In genomic region chr20:43800186-43800585, GRCh38 we compare ENCODE assay signal across 24 cellular contexts.
DNase-seq lines count a peak whose midpoint lies in the region; ATAC-seq, FAIRE-seq and TF ChIP-seq lines count a peak whose summit lies in the region.
"Had no signal": no experiment of that assay in that cellular context is flagged by ENCODE, and none has a peak within 500 bp of the region (broad histone marks: within the 10 kb centered on the region; RNA-seq: fewer than 3 reads in every experiment).

No MANE protein-coding gene starts in this region.

- no peak for TF ChIP-seq CTCF in RWPE2 (IDR thresholded peaks at IDR 0.05; ENCODE audit: poor library complexity, severe bottlenecking)
- no peak for TF ChIP-seq CTCF in keratinocyte (optimal IDR thresholded peaks at IDR 0.05 in 1 of 3, IDR thresholded peaks at IDR 0.05 in 1 of 3, conservative IDR thresholded peaks at IDR 0.05 in 1 of 3; ENCODE audit: extremely low read depth in 1 of 3, insufficient read depth in 2 of 3, low read length in 3 of 3)

- H3K9me3 ChIP-seq in RWPE2 (ENCODE audit: severe bottlenecking) (peaks cover 11% of the 10 kb centered on the region), keratinocyte (ENCODE audit: control insufficient read depth, low read depth, low read length) (no peaks in the 10 kb centered on the region)
- H3K9me3 ChIP-seq: right lobe of liver had no signal

- H3K4me1 Mint-ChIP-seq in activated T-cell treated with anti-CD3 and anti-CD28 coated beads, Interleukin-2, amount 50 U/mL, for 72 hours (ENCODE audit: low read depth) = peaks cover 16% of the 10 kb centered on the region

- peaks cover 15% of the 10 kb centered on the region for H3K27me3 Mint-ChIP-seq in activated T-cell treated with anti-CD3 and anti-CD28 coated beads, Interleukin-2, amount 50 U/mL, for 72 hours (ENCODE audit: low read depth)

- no peaks in the 10 kb centered on the region for H3K79me2 ChIP-seq in keratinocyte (ENCODE audit: control insufficient read depth, insufficient read depth, low read length)

- no peak for FAIRE-seq in keratinocyte (lab: Jason Lieb, UNC)
- FAIRE-seq: frontal cortex had no signal

- H3K36me3 ChIP-seq in RWPE2 (ENCODE audit: low read depth) (no peaks in the 10 kb centered on the region), keratinocyte (ENCODE audit: control insufficient read depth in 2 of 2, extremely low read depth in 1 of 2, insufficient read depth in 2 of 2, low read length in 2 of 2) (no peaks in the 10 kb centered on the region)
- H3K36me3 ChIP-seq: neural progenitor cell, right lobe of liver, upper lobe of left lung had no signal

- no peaks in the 10 kb centered on the region for H3K27me3 ChIP-seq in RWPE2 (ENCODE audit: insufficient read depth, poor library complexity, severe bottlenecking)
- H3K27me3 ChIP-seq in keratinocyte (ENCODE audit: control insufficient read depth, extremely low read depth, insufficient read depth, low read length) = no peaks in the 10 kb centered on the region
- H3K27me3 ChIP-seq: neural progenitor cell, right lobe of liver, upper lobe of left lung had no signal

- dilution Hi-C loops in keratinocyte (cut with MboI; ENCODE audit: extremely low pct_ligation_motif_present, low sequenced_read_pairs) = no loop called here

- no peak overlapping the region for H3K4me2 ChIP-seq in keratinocyte (ENCODE audit: control insufficient read depth, extremely low read depth, insufficient read depth, low read depth, low read length)
- H3K4me2 ChIP-seq: neural progenitor cell had no signal

- peaks cover 6 to 7% of the 10 kb centered on the region in 2 donors for H3K9me3 Mint-ChIP-seq in activated T-cell treated with anti-CD3 and anti-CD28 coated beads, Interleukin-2, amount 50 U/mL, for 72 hours

- H4K20me1 ChIP-seq in keratinocyte (ENCODE audit: control insufficient read depth, extremely low read depth, insufficient read depth, low read length) = no peaks in the 10 kb centered on the region

- H3K4me3 ChIP-seq in RWPE2 (ENCODE audit: severe bottlenecking) (no peak overlapping the region), keratinocyte (ENCODE audit: control insufficient read depth in 2 of 3, extremely low read depth in 1 of 3, insufficient read depth in 2 of 3, low read depth in 1 of 3, low read length in 3 of 3) (no peak overlapping the region)
- H3K4me3 ChIP-seq: neural progenitor cell, right lobe of liver, upper lobe of left lung had no signal

- no peaks in the 10 kb centered on the region for H3K4me1 ChIP-seq in RWPE2 (ENCODE audit: insufficient read depth, poor library complexity, severe bottlenecking)
- H3K4me1 ChIP-seq in keratinocyte (ENCODE audit: control insufficient read depth, extremely low read depth, insufficient read depth, low read length) = peaks cover 8% of the 10 kb centered on the region
- H3K4me1 ChIP-seq: right lobe of liver, upper lobe of left lung had no signal

- no peak overlapping the region for H3K9ac ChIP-seq in keratinocyte (ENCODE audit: control insufficient read depth, extremely low read depth, insufficient read depth, low read length)
- H3K9ac ChIP-seq: neural progenitor cell had no signal

- no peak for DNase-seq in activated T-cell treated with anti-CD3 and anti-CD28 coated beads, Interleukin-2, amount 50 U/mL, for 72 hours
- no peak for DNase-seq in activated T-cell treated with anti-CD3 and anti-CD28 coated beads, Interleukin-2, amount 50 U/mL, for 48 hours
- DNase-seq in HT1080 (ENCODE audit: low read depth) (peak; percentile 62), RWPE2 (ENCODE audit: low spot score) (peak; percentile 61), keratinocyte (ENCODE audit: low read depth, low spot score) (no peak), AG08396 (ENCODE audit: low spot score) (no peak), SW 1271 (lab: John Stamatoyannopoulos, UW) (no peak)
- DNase-seq: ACHN; activated B cell treated with CpG ODN at 0.5 μM for 24 hours; activated naive CD4-positive, alpha-beta T cell treated with anti-CD3 and anti-CD28 coated beads, Interleukin-2, amount 50 U/mL, for 16 hours; activated T-cell treated with anti-CD3 and anti-CD28 coated beads, Interleukin-2, amount 50 U/mL, for 1 hour; COR-L47; DMS53; KG1; left colon; MM.1S; NCI-H446 treated with DMSO at 0.1 percent for 48 hours; right lobe of liver; SHP77 treated with DMSO at 0.1 percent for 48 hours; stimulated activated CD4-positive, alpha-beta T cell treated with anti-CD3 and anti-CD28 coated beads, Interleukin-2, amount 100 ng/mL, for 48 hours; upper lobe of left lung had no signal

- H2AFZ ChIP-seq in keratinocyte (ENCODE audit: control insufficient read depth, low read length) = peak overlapping the region; percentile 42
- H2AFZ ChIP-seq: neural progenitor cell had no signal

- H3K27ac Mint-ChIP-seq in activated T-cell treated with anti-CD3 and anti-CD28 coated beads, Interleukin-2, amount 50 U/mL, for 72 hours = peak overlapping the region; percentile 25
- H3K27ac Mint-ChIP-seq: activated B cell treated with CpG ODN at 0.5 μM for 24 hours, neural progenitor cell had no signal

- no peaks in the 10 kb centered on the region for H3K9me1 ChIP-seq in keratinocyte (ENCODE audit: control insufficient read depth, extremely low read depth, insufficient read depth, low read length)

- no peak overlapping the region for H3K4me3 Mint-ChIP-seq in activated T-cell treated with anti-CD3 and anti-CD28 coated beads, Interleukin-2, amount 50 U/mL, for 72 hours
- H3K4me3 Mint-ChIP-seq: activated B cell treated with CpG ODN at 0.5 μM for 24 hours, neural progenitor cell had no signal

- H3K36me3 Mint-ChIP-seq in activated T-cell treated with anti-CD3 and anti-CD28 coated beads, Interleukin-2, amount 50 U/mL, for 72 hours (ENCODE audit: insufficient read depth in 2 of 2) = peaks cover 2 to 7% of the 10 kb centered on the region in 2 donors
- H3K36me3 Mint-ChIP-seq: neural progenitor cell had no signal

- no peak for ATAC-seq in activated T-cell treated with anti-CD3 and anti-CD28 coated beads, Interleukin-2, amount 50 U/mL, for 72 hours (replicated peaks in 1 of 2)
- peak; percentile 26; the same call in 1 of the 3 replicates for ATAC-seq in RWPE2 (ENCODE audit: low read depth)
- ATAC-seq in GM19395 (IDR thresholded peaks at IDR 0.05; ENCODE audit: unreplicated experiment) = no peak
- ATAC-seq: left colon, right lobe of liver had no signal

- H3K27ac ChIP-seq in RWPE2 (ENCODE audit: poor library complexity, severe bottlenecking) (no peak overlapping the region), keratinocyte (ENCODE audit: control insufficient read depth, insufficient read depth, low read length) (no peak overlapping the region)
- H3K27ac ChIP-seq: neural progenitor cell, right lobe of liver, upper lobe of left lung had no signal

Comparison
In these comparisons a context has a peak if more than half of its experiments do, and no peak if none do; other contexts are left out.
1. DNase-seq: peak in HT1080 (single experiment) and RWPE2 (single experiment); none in activated T-cell treated with anti-CD3 and anti-CD28 coated beads, Interleukin-2, amount 50 U/mL, for 72 hours (0 of 2), activated T-cell treated with anti-CD3 and anti-CD28 coated beads, Interleukin-2, amount 50 U/mL, for 48 hours (0 of 2), keratinocyte (single experiment), AG08396 (single experiment) and SW 1271 (0 of 2).